Comparison of ENCODE assay signal across 19 cellular contexts in genomic region chr6:49530141-49530775, GRCh38. TPM values are rescaled to one million over a fixed set of nuclear protein-coding genes. Genes with fewer than 3 reads are reported as not detected.
A peak's percentile ranks its signal among the peaks of the same experiment; 100 is the strongest.
DNase-seq lines count a peak whose midpoint lies in the region; ATAC-seq, FAIRE-seq and TF ChIP-seq lines count a peak whose summit lies in the region.
"Had no signal": no experiment of that assay in that cellular context is flagged by ENCODE, and none has a peak within 500 bp of the region (broad histone marks: within the 10 kb centered on the region; RNA-seq: fewer than 3 reads in every experiment).

No MANE protein-coding gene starts in this region.

- no peaks in the 10 kb centered on the region for H4K20me1 ChIP-seq in H1 (replicated peaks in 1 of 2; ENCODE audit: control insufficient read depth in 1 of 2, insufficient read depth in 2 of 2, low read length in 2 of 2)

- CTCF ChIA-PET in H1 (lab: Charles Lee; ENCODE audit: partially characterized antibody): interaction anchor here (0.6 to 4.5 kb wide), 3 partner anchors 19 to 320 kb away, joined by 4 to 43 read pairs (median 28); no protein-coding TSS in a partner anchor

- H3K27ac ChIP-seq in RWPE2 (ENCODE audit: poor library complexity, severe bottlenecking): no peak overlapping the region
- H3K27ac ChIP-seq in H1 (ENCODE audit: low read depth, low read length): no peak overlapping the region
- H3K27ac ChIP-seq: C4-2B had no signal

- H4K8ac ChIP-seq in H1 (ENCODE audit: extremely low read depth, insufficient read depth, low read length): no peak overlapping the region

- no peak overlapping the region for H3K9ac ChIP-seq in H1 (replicated peaks in 1 of 4; ENCODE audit: extremely low read depth in 1 of 4, low read depth in 3 of 4, low read length in 3 of 4)

- TF ChIP-seq POLR2A in H1 (IDR thresholded peaks at IDR 0.05; ENCODE audit: control extremely low read depth in 1 of 2, low read depth in 2 of 2, low read length in 2 of 2): no peak

- H2BK12ac ChIP-seq in H1 (ENCODE audit: low read depth, low read length): 0 out of 2 replicates have a peak overlapping the region, but pooled peaks have one; percentile 64

- H3K4ac ChIP-seq in H1 (replicated peaks; ENCODE audit: insufficient read length, low read depth, low read length): no peak overlapping the region

- no peak overlapping the region for H3K23ac ChIP-seq in H1 (ENCODE audit: insufficient read length)

- peak; percentile 49 for DNase-seq in ELR (ENCODE audit: low read depth)
- peak; percentile 61 for DNase-seq in MG63
- DNase-seq in RWPE2 (ENCODE audit: low spot score): no peak
- no peak for DNase-seq in H1 (ENCODE audit: low read depth in 1 of 2, low spot score in 2 of 2)
- no peak for DNase-seq in activated effector memory CD4-positive, alpha-beta T cell treated with anti-CD3 and anti-CD28 coated beads, Interleukin-2, amount 50 U/mL, for 16 hours
- DNase-seq in NCI-H2081 treated with DMSO at 0.1 percent for 48 hours (lab: John Stamatoyannopoulos, UW): no peak
- DNase-seq: BE2C; CD4-positive, alpha-beta memory T cell; DMS79; HCEC 1CT had no signal

- FAIRE-seq in H1 (lab: Jason Lieb, UNC): no peak
- FAIRE-seq: G401.6, GM12891 had no signal

- no peaks in the 10 kb centered on the region for H3K23me2 ChIP-seq in H1 (ENCODE audit: low read depth, low read length)

- no peak overlapping the region for H4K91ac ChIP-seq in H1 (replicated peaks; ENCODE audit: insufficient read length, low read length)

- TF ChIP-seq CTCF in RWPE2 (IDR thresholded peaks at IDR 0.05; ENCODE audit: poor library complexity, severe bottlenecking) (no peak), H1 (IDR thresholded peaks at IDR 0.05; ENCODE audit: control extremely low read depth in 1 of 3, insufficient read depth in 1 of 3, low read depth in 1 of 3, low read length in 3 of 3) (no peak)

- H3K79me2 ChIP-seq in H1 (ENCODE audit: control insufficient read depth in 1 of 2, insufficient read depth in 2 of 2, low read length in 2 of 2): no peaks in the 10 kb centered on the region

- no peak overlapping the region for H4K5ac ChIP-seq in H1 (ENCODE audit: insufficient read length, low read depth, low read length)

- H3K79me1 ChIP-seq in H1 (ENCODE audit: low read depth, low read length): no peaks in the 10 kb centered on the region

- POLR2A ChIA-PET in H1 (lab: Charles Lee; ENCODE audit: partially characterized antibody): no interaction called here

- H2AFZ ChIP-seq in H1 (ENCODE audit: low read length): no peak overlapping the region

- H3K27me3 ChIP-seq in MG63 (no peaks in the 10 kb centered on the region), RWPE2 (ENCODE audit: insufficient read depth, poor library complexity, severe bottlenecking) (no peaks in the 10 kb centered on the region), H1 (replicated peaks in 1 of 4; ENCODE audit: control insufficient read depth in 3 of 4, extremely low read depth in 1 of 4, insufficient read depth in 3 of 4, low read length in 3 of 4) (no peaks in the 10 kb centered on the region)
- H3K27me3 ChIP-seq: BE2C had no signal

- H2AK5ac ChIP-seq in H1 (ENCODE audit: low read depth, low read length): no peak overlapping the region

- H3K4me1 ChIP-seq in RWPE2 (ENCODE audit: insufficient read depth, poor library complexity, severe bottlenecking) (no peaks in the 10 kb centered on the region), H1 (replicated peaks in 1 of 4; ENCODE audit: control insufficient read depth in 3 of 4, insufficient read depth in 4 of 4, low read length in 3 of 4) (peaks cover 0 to 7% (median 2%) of the 10 kb centered on the region in 4 experiments; a peak in 2 of 7 replicates)
- H3K4me1 ChIP-seq: BE2C had no signal

- H3K18ac ChIP-seq in H1 (ENCODE audit: extremely low read depth, low read length): no peak overlapping the region

- 94% methylated on average over 2 of the region's 2 CpGs; no CpG with 5 or more reads in 1 of the 2 experiments for WGBS in H1 (ENCODE audit: extremely low coverage in 1 of 2, insufficient coverage in 1 of 2, insufficient read length in 1 of 2, insufficient replicate concordance in 2 of 2, low coverage in 1 of 2, low lambda C conversion rate in 2 of 2, missing lambda C conversion rate in 1 of 2), 2 experiments

- H3K14ac ChIP-seq in H1 (ENCODE audit: insufficient read length): no peak overlapping the region

- H3K9me3 ChIP-seq in MG63 (no peaks in the 10 kb centered on the region), RWPE2 (ENCODE audit: severe bottlenecking) (no peaks in the 10 kb centered on the region), H1 (ENCODE audit: insufficient read depth in 2 of 2, low read depth in 1 of 2, low read length in 1 of 2) (no peaks in the 10 kb centered on the region)
- H3K9me3 ChIP-seq: BE2C had no signal

- H2BK5ac ChIP-seq in H1 (ENCODE audit: low read depth, low read length): no peak overlapping the region

- no peak overlapping the region for H3K4me2 ChIP-seq in H1 (ENCODE audit: insufficient read depth in 1 of 2, low read depth in 2 of 2, low read length in 2 of 2)

- no peak overlapping the region for H3K56ac ChIP-seq in H1 (replicated peaks; ENCODE audit: insufficient read length, low read depth, low read length)

- no peak for TF ChIP-seq RAD21 in H1 (IDR thresholded peaks at IDR 0.05 in 1 of 2, conservative IDR thresholded peaks at IDR 0.05 in 1 of 2; ENCODE audit: low read depth in 2 of 2, low read length in 2 of 2)

- H2BK20ac ChIP-seq in H1 (ENCODE audit: low read length): no peak overlapping the region

- H2BK120ac ChIP-seq in H1 (replicated peaks; ENCODE audit: low read depth, low read length): no peak overlapping the region

- no peak overlapping the region for H2BK15ac ChIP-seq in H1 (ENCODE audit: low read length)

- H3K4me3 ChIP-seq in MG63 (no peak overlapping the region), RWPE2 (ENCODE audit: severe bottlenecking) (no peak overlapping the region), H1 (ENCODE audit: extremely low read depth in 1 of 4, insufficient read depth in 2 of 4, low read depth in 3 of 4, low read length in 4 of 4) (no peak overlapping the region)

- no peak for TF ChIP-seq EP300 in H1 (IDR thresholded peaks at IDR 0.05; ENCODE audit: borderline replicate concordance in 1 of 2, low read depth in 2 of 2, low read length in 2 of 2)

- ATAC-seq in RWPE2 (ENCODE audit: low read depth) (peak; percentile 35; the same call in 1 of the 3 replicates), HG03095 (IDR thresholded peaks at IDR 0.05; ENCODE audit: unreplicated experiment) (no peak), GM19455 (IDR thresholded peaks at IDR 0.05; ENCODE audit: unreplicated experiment) (no peak)

- H3K36me3 ChIP-seq in MG63 (no peaks in the 10 kb centered on the region), RWPE2 (ENCODE audit: low read depth) (no peaks in the 10 kb centered on the region), H1 (ENCODE audit: control insufficient read depth in 2 of 4, insufficient read depth in 4 of 4, low read length in 3 of 4) (no peaks in the 10 kb centered on the region)
- H3K36me3 ChIP-seq: BE2C had no signal

TF ChIP-seq in H1, 55 proteins besides CTCF, POLR2A, EP300 and RAD21 (continues in another document):
- TF ChIP-seq SAP30 (IDR thresholded peaks at IDR 0.05; ENCODE audit: insufficient read depth, insufficient replicate concordance, low read length) (no peak), EZH2 (IDR thresholded peaks at IDR 0.05; ENCODE audit: low read depth, low read length, severe bottlenecking) (no peak), NANOG (IDR thresholded peaks at IDR 0.05; ENCODE audit: insufficient read depth, low read depth, low read length, poor library complexity, severe bottlenecking) (no peak), FOSL1 (IDR thresholded peaks at IDR 0.05; ENCODE audit: insufficient read depth, low read depth, low read length) (no peak), SUZ12 (IDR thresholded peaks at IDR 0.05; ENCODE audit: low read length) (no peak), ZNF274 (IDR thresholded peaks at IDR 0.05; ENCODE audit: borderline replicate concordance, extremely low read depth, low read length) (no peak), TAF7 (optimal IDR thresholded peaks at IDR 0.05; ENCODE audit: borderline replicate concordance, low read depth, low read length) (no peak), CTBP2 (IDR thresholded peaks at IDR 0.05; ENCODE audit: borderline replicate concordance, insufficient read depth, insufficient read length, low read length) (no peak), USF2 (IDR thresholded peaks at IDR 0.05; ENCODE audit: low read length) (no peak), BRCA1 (IDR thresholded peaks at IDR 0.05; ENCODE audit: low read depth, low read length) (no peak)

RNA-seq across cellular contexts. Expression of gene C6orf141, which starts 20.2 kb away (rescaled TPM):
- 0.63 and 1.1 TPM in 2 replicates for total RNA-seq in MG63 (2014; rRNA removed; shearing (Covaris generic); ENCODE audit: low replicate concordance)
- total RNA-seq in H1 (2021; fragmentation: NEBNext Ultra II Directional; extraction: Animal tissue kit (Norgen Biotek cat#: 25700)): 16.1 and 17.6 TPM in 2 replicates
- polyA plus RNA-seq in H1 (2011; rRNA removed): 5.9 and 7.6 TPM in 2 replicates
- 13.9 TPM for polyA plus RNA-seq in H1 (2011; cell fraction: cytosol; rRNA removed)
- 15.6 TPM for polyA plus RNA-seq in H1 (2011; cell fraction: nucleus; rRNA removed)
- polyA plus RNA-seq in H1 (2012, experiment 1 of 2): 12.8 to 18.3 TPM (median 14.3 TPM) in 4 replicates
- 2.3 TPM for polyA plus RNA-seq in H1 (2012, experiment 2 of 2)
- 10.2 TPM for polyA plus RNA-seq in H1 (2013, experiment 1 of 2)
- 8.4 TPM for polyA plus RNA-seq in H1 (2013, experiment 2 of 2)
- polyA minus RNA-seq in H1 (2011; rRNA and poly(A)+ RNA removed): 8.1 and 8.4 TPM in 2 replicates
- 10.7 TPM for polyA minus RNA-seq in H1 (2011; cell fraction: cytosol; rRNA and poly(A)+ RNA removed)
- 24.7 TPM for polyA minus RNA-seq in H1 (2011; cell fraction: nucleus; rRNA and poly(A)+ RNA removed)
- total RNA-seq: CD4-positive, alpha-beta memory T cell had no signal
- polyA plus RNA-seq: AG04450; CD4-positive, alpha-beta memory T cell; IgD-negative memory B cell had no signal

RNA-seq across cellular contexts. Expression of gene GLYATL3, which starts 30.5 kb away (rescaled TPM):
- 1.6 TPM in 1 of 2 replicates, not detected in the other for total RNA-seq in MG63 (2014; rRNA removed; shearing (Covaris generic); ENCODE audit: low replicate concordance)
- not detected in 2 replicates for total RNA-seq in H1 (2021; fragmentation: NEBNext Ultra II Directional; extraction: Animal tissue kit (Norgen Biotek cat#: 25700))
- not detected in 2 replicates for polyA plus RNA-seq in H1 (2011; rRNA removed)
- not detected for polyA plus RNA-seq in H1 (2011; cell fraction: cytosol; rRNA removed)
- not detected for polyA plus RNA-seq in H1 (2011; cell fraction: nucleus; rRNA removed)
- polyA plus RNA-seq in H1 (2012, experiment 1 of 2): not detected in 4 replicates
- polyA plus RNA-seq in H1 (2012, experiment 2 of 2): not detected
- not detected for polyA plus RNA-seq in H1 (2013, experiment 1 of 2)
- polyA plus RNA-seq in H1 (2013, experiment 2 of 2): not detected
- not detected in 2 replicates for polyA minus RNA-seq in H1 (2011; rRNA and poly(A)+ RNA removed)
- not detected for polyA minus RNA-seq in H1 (2011; cell fraction: cytosol; rRNA and poly(A)+ RNA removed)
- polyA minus RNA-seq in H1 (2011; cell fraction: nucleus; rRNA and poly(A)+ RNA removed): not detected
- total RNA-seq: CD4-positive, alpha-beta memory T cell; H4; HT-29 had no signal
- polyA plus RNA-seq: AG04450; CD4-positive, alpha-beta memory T cell; IgD-negative memory B cell had no signal

Comparison
In these comparisons a context has a peak if more than half of its experiments do, and no peak if none do; other contexts are left out.
1. DNase-seq: peak in ELR (single experiment) and MG63 (single experiment); none in RWPE2 (single experiment), H1 (0 of 2), activated effector memory CD4-positive, alpha-beta T cell treated with anti-CD3 and anti-CD28 coated beads, Interleukin-2, amount 50 U/mL, for 16 hours (single experiment) and NCI-H2081 treated with DMSO at 0.1 percent for 48 hours (single experiment).